Comparison of ENCODE assay signal across 1 cellular context in genomic region chr17:18314059-18314730, GRCh38.
TF ChIP-seq lines count a peak whose summit lies in the region.

No MANE protein-coding gene starts in this region.

TF ChIP-seq in HepG2, 621 proteins besides CTCF, POLR2A, EP300 and RAD21 (continued from another document and continues in another):
- TF ChIP-seq ZSCAN5A (CRISPR knock-in tag; IDR thresholded peaks at IDR 0.05; ENCODE audit: borderline replicate concordance) (no peak), ARHGAP35 (CRISPR knock-in tag; IDR thresholded peaks at IDR 0.05; ENCODE audit: borderline replicate concordance) (no peak), ZNF710 (CRISPR knock-in tag; IDR thresholded peaks at IDR 0.05; ENCODE audit: borderline replicate concordance) (0 out of 2 replicates have a peak, but pooled peaks have one; percentile 56), ZBTB8A (CRISPR knock-in tag; IDR thresholded peaks at IDR 0.05; ENCODE audit: borderline replicate concordance, low read depth) (no peak), ZFP41 (CRISPR knock-in tag; IDR thresholded peaks at IDR 0.05; ENCODE audit: borderline replicate concordance) (no peak), ZNF615 (CRISPR knock-in tag; IDR thresholded peaks at IDR 0.05; ENCODE audit: borderline replicate concordance) (peak; percentile 5; the same call in 1 of the 2 replicates), SRF (IDR thresholded peaks at IDR 0.05; ENCODE audit: low read depth, low read length) (no peak), TFDP2 (CRISPR knock-in tag; IDR thresholded peaks at IDR 0.05) (no peak; the same call in 1 of the 2 replicates), ZFP91 (CRISPR knock-in tag; IDR thresholded peaks at IDR 0.05; ENCODE audit: borderline replicate concordance) (no peak), SALL2 (CRISPR knock-in tag; IDR thresholded peaks at IDR 0.05) (no peak), KLF13 (CRISPR knock-in tag; IDR thresholded peaks at IDR 0.05) (no peak), HDAC1 (CRISPR knock-in tag; IDR thresholded peaks at IDR 0.05) (no peak), ZNF251 (CRISPR knock-in tag; IDR thresholded peaks at IDR 0.05) (peak; percentile 69; the same call in 1 of the 2 replicates), U2AF2 (IDR thresholded peaks at IDR 0.05; ENCODE audit: low read depth, low read length) (no peak), TBX3 (IDR thresholded peaks at IDR 0.05; ENCODE audit: borderline replicate concordance) (no peak), MLLT10 (CRISPR knock-in tag; IDR thresholded peaks at IDR 0.05) (no peak), KDM3A (CRISPR knock-in tag; IDR thresholded peaks at IDR 0.05; ENCODE audit: low read depth) (no peak), REL (CRISPR knock-in tag; conservative IDR thresholded peaks at IDR 0.05) (peak; percentile 64; the same call in 1 of the 2 replicates), ZNF512B (CRISPR knock-in tag; IDR thresholded peaks at IDR 0.05; ENCODE audit: borderline replicate concordance) (no peak), NR3C1 (CRISPR knock-in tag; IDR thresholded peaks at IDR 0.05) (no peak), POGZ (CRISPR knock-in tag; IDR thresholded peaks at IDR 0.05) (peak; percentile 22; the same call in 1 of the 2 replicates), MBNL3 (CRISPR knock-in tag; conservative IDR thresholded peaks at IDR 0.05) (no peak), ZBTB37 (CRISPR knock-in tag; IDR thresholded peaks at IDR 0.05) (0 out of 2 replicates have a peak, but pooled peaks have one; percentile 32), ETV6 (CRISPR knock-in tag; conservative IDR thresholded peaks at IDR 0.05) (no peak), ZSCAN12 (CRISPR knock-in tag; IDR thresholded peaks at IDR 0.05) (no peak), ZNF281 (CRISPR knock-in tag; IDR thresholded peaks at IDR 0.05; ENCODE audit: borderline replicate concordance) (no peak), TFAP4 (IDR thresholded peaks at IDR 0.05; ENCODE audit: borderline replicate concordance, low read depth) (no peak), ZNF414 (CRISPR knock-in tag; IDR thresholded peaks at IDR 0.05) (no peak), ZFAT (CRISPR knock-in tag; conservative IDR thresholded peaks at IDR 0.05) (0 out of 2 replicates have a peak, but pooled peaks have one; percentile 29), ZNF781 (CRISPR knock-in tag; IDR thresholded peaks at IDR 0.05; ENCODE audit: borderline replicate concordance, not compliant biosample characterization) (no peak), ZFX (CRISPR knock-in tag; IDR thresholded peaks at IDR 0.05; ENCODE audit: low read depth) (no peak; the same call in 1 of the 2 replicates), NKX3-1 (CRISPR knock-in tag; IDR thresholded peaks at IDR 0.05) (0 out of 2 replicates have a peak, but pooled peaks have one; percentile 46), MAFG (CRISPR knock-in tag; IDR thresholded peaks at IDR 0.05) (no peak), ZNF484 (CRISPR knock-in tag; IDR thresholded peaks at IDR 0.05; ENCODE audit: borderline replicate concordance, low read depth) (0 out of 2 replicates have a peak, but pooled peaks have one; percentile 19), ZNF569 (CRISPR knock-in tag; IDR thresholded peaks at IDR 0.05; ENCODE audit: borderline replicate concordance) (no peak), KLF11 (CRISPR knock-in tag; IDR thresholded peaks at IDR 0.05) (no peak), GPN1 (CRISPR knock-in tag; IDR thresholded peaks at IDR 0.05; ENCODE audit: borderline replicate concordance) (no peak), ZNF670 (CRISPR knock-in tag; IDR thresholded peaks at IDR 0.05; ENCODE audit: borderline replicate concordance) (0 out of 2 replicates have a peak, but pooled peaks have one; percentile 47), RARG (CRISPR knock-in tag; IDR thresholded peaks at IDR 0.05; ENCODE audit: low read depth) (no peak), ATF3 (CRISPR knock-in tag; IDR thresholded peaks at IDR 0.05) (no peak), BCL6 (CRISPR knock-in tag; IDR thresholded peaks at IDR 0.05) (no peak), MTERF4 (CRISPR knock-in tag; IDR thresholded peaks at IDR 0.05) (no peak), ZNF652 (CRISPR knock-in tag; IDR thresholded peaks at IDR 0.05; ENCODE audit: borderline replicate concordance, low read depth) (no peak), RXRA (CRISPR knock-in tag; IDR thresholded peaks at IDR 0.05) (no peak), HIVEP1 (CRISPR knock-in tag; IDR thresholded peaks at IDR 0.05) (no peak), FOXA3 (CRISPR knock-in tag; IDR thresholded peaks at IDR 0.05) (no peak), ZNF614 (CRISPR knock-in tag; IDR thresholded peaks at IDR 0.05; ENCODE audit: borderline replicate concordance) (no peak), MYPOP (CRISPR knock-in tag; IDR thresholded peaks at IDR 0.05) (no peak), RFXAP (CRISPR knock-in tag; IDR thresholded peaks at IDR 0.05; ENCODE audit: borderline replicate concordance) (no peak)
